23 cellular contexts compared by ENCODE assay signal in the genomic region with DNA sequence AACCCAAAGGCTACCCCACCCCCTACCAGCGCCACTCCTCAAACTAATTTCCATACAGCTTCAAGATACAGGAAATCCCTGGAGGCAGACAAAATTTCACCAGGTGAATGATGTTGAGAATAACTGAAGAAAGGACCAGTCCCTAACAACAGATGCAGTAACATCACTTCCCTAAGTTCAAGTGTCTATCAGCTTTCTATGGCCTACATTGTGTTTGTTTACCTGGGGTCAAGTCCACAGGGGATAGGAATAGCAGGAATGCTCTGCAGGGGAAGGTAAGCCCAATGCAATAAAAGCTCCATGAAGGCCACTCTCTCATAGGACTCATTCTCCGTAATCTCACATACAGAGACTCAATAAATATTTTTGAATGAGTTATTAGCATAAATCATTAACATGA. TPM values are rescaled to one million over a fixed set of nuclear protein-coding genes. Genes with fewer than 3 reads are reported as not detected.
"Had no signal": no experiment of that assay in that cellular context is flagged by ENCODE, and none has a peak within 500 bp of the region (broad histone marks: within the 10 kb centered on the region; RNA-seq: fewer than 3 reads in every experiment).

No MANE protein-coding gene starts in this region.

- ATAC-seq: activated T-cell treated with anti-CD3 and anti-CD28 coated beads, Interleukin-2, amount 50 U/mL, for 72 hours; left colon; naive thymus-derived CD4-positive, alpha-beta T cell; pancreas; psoas muscle; stimulated activated naive B cell treated with anti-CD40 and anti-IgM and Interleukin-4, amounts not matched to agents 10 μg/mL and 1 μg/mL and 100 μg/mL, for 72 hours had no signal

- H3K36me3 ChIP-seq: adrenal gland, ascending aorta, pancreas, uterus had no signal

- H3K27me3 ChIP-seq: adrenal gland, ascending aorta, pancreas, testis, uterus had no signal

- H3K4me3 ChIP-seq: adrenal gland, ascending aorta, pancreas, psoas muscle, testis, uterus had no signal

- DNase-seq: activated CD4-positive, alpha-beta T cell treated with anti-CD3 and anti-CD28 coated beads for 4 hours; activated CD4-positive, alpha-beta T cell treated with anti-CD3 and anti-CD28 coated beads, Interleukin-2, amount 50 U/mL, for 4 hours; activated naive CD4-positive, alpha-beta T cell; activated naive CD8-positive, alpha-beta T cell treated with anti-CD3 and anti-CD28 coated beads for 36 hours; activated T-cell treated with anti-CD3 and anti-CD28 coated beads for 4 hours; activated T-cell treated with anti-CD3 and anti-CD28 coated beads, Interleukin-2, amount 50 U/mL, for 72 hours; adrenal gland; central memory CD4-positive, alpha-beta T cell; effector CD4-positive, alpha-beta T cell; glutamatergic neuron; left colon; mammary epithelial cell; naive thymus-derived CD4-positive, alpha-beta T cell; nucleus accumbens; pancreas; psoas muscle; stimulated activated CD4-positive, alpha-beta T cell treated with anti-CD3 and anti-CD28 coated beads, Interleukin-15, amount 100 ng/mL, for 24 hours; stimulated activated CD4-positive, alpha-beta T cell treated with anti-CD3 and anti-CD28 coated beads, Interleukin-2, amount 100 ng/mL, for 24 hours; stimulated activated naive B cell treated with anti-CD40 and anti-IgM and Interleukin-4, amounts not matched to agents 10 μg/mL and 1 μg/mL and 100 μg/mL, for 72 hours; testis; uterus had no signal

- H3K9me3 ChIP-seq: adrenal gland, ascending aorta, pancreas, psoas muscle, testis, uterus had no signal

- H3K27ac ChIP-seq: pancreas had no signal

RNA-seq across cellular contexts. Expression of a gene that starts 26.9 kb away (rescaled TPM):
- total RNA-seq: activated T-cell treated with anti-CD3 and anti-CD28 coated beads, Interleukin-2, amount 50 U/mL, for 72 hours; naive thymus-derived CD4-positive, alpha-beta T cell; T-helper 1 cell treated with Interleukin-12 subunit alpha and Interleukin-12 subunit beta and Interleukin-4 antibody, amounts not matched to agents 30 ng/mL and 1 ng/mL, for 36 hours had no signal
- polyA plus RNA-seq: naive thymus-derived CD4-positive, alpha-beta T cell had no signal
